Comparison of ENCODE assay signal across 10 cellular contexts in the genomic region with DNA sequence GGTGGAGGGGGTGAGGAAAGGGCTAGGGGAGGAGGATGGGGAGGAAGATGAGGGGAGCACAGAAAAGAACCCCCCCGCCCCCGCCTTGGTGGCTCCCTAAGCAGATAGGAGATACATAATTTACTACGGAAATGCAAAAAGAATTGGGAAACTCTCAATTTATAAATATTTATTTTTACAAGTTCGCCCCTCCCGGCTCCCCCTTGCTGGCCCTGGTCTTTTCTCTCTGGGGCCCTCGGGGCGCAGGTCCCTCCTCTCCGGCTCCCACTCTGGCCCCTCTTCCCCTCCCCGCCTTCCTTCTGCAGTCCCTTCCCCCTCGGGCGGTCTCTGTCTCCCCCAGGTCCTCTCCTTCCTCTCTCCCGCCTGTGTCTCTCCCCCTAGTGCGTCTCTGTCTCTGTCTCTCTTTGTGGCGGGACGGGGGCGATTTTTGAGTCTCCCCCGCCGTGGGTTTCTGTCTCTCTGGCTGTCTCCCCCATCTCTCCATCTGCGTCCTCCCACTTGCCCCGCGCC.
A peak's percentile ranks its signal among the peaks of the same experiment; 100 is the strongest.
DNase-seq lines count a peak whose midpoint lies in the region; ATAC-seq and TF ChIP-seq lines count a peak whose summit lies in the region.
"Had no signal": no experiment of that assay in that cellular context is flagged by ENCODE, and none has a peak within 500 bp of the region (broad histone marks: within the 10 kb centered on the region; RNA-seq: fewer than 3 reads in every experiment).

No MANE protein-coding gene starts in this region.

- H3K4me1 ChIP-seq in parathyroid adenoma, result no peaks in the 10 kb centered on the region
- H3K4me1 ChIP-seq: pancreas had no signal

- ATAC-seq in HG03095 (IDR thresholded peaks at IDR 0.05; ENCODE audit: unreplicated experiment) (no peak), omental fat pad (ENCODE audit: low FRiP score) (no peak), GM18868 (IDR thresholded peaks at IDR 0.05; ENCODE audit: unreplicated experiment) (no peak)

- no peaks in the 10 kb centered on the region for H3K27me3 ChIP-seq in parathyroid adenoma (ENCODE audit: control insufficient read depth, insufficient read depth, low read length)

- DNase-seq in ELR (ENCODE audit: low read depth) (peak; percentile 29), SK-N-DZ (ENCODE audit: low spot score) (peak; percentile 61), fibroblast of pulmonary artery (ENCODE audit: low read depth) (no peak), dermis blood vessel endothelial cell (no peak), omental fat pad (ENCODE audit: low spot score) (no peak)
- DNase-seq: activated CD4-positive, alpha-beta T cell treated with anti-CD3 and anti-CD28 coated beads, Interleukin-2, amount 50 U/mL, for 48 hours had no signal

- no peaks in the 10 kb centered on the region for H3K36me3 ChIP-seq in parathyroid adenoma (ENCODE audit: control insufficient read depth, insufficient read depth, low read length)
- H3K36me3 ChIP-seq: pancreas had no signal

- H3K9me3 ChIP-seq in parathyroid adenoma (ENCODE audit: control insufficient read depth, low read length), result no peaks in the 10 kb centered on the region
- H3K9me3 ChIP-seq: pancreas had no signal

- TF ChIP-seq CTCF in fibroblast of pulmonary artery (IDR thresholded peaks at IDR 0.05; ENCODE audit: low read length, missing control alignments) (no peak), parathyroid adenoma (IDR thresholded peaks at IDR 0.05) (no peak), omental fat pad (IDR thresholded peaks at IDR 0.05) (no peak)

- peak overlapping the region; percentile 89 for H3K4me2 ChIP-seq in parathyroid adenoma (ENCODE audit: low read length)

- peak overlapping the region; percentile 75 for H2AFZ ChIP-seq in parathyroid adenoma

- H3K4me3 ChIP-seq in fibroblast of pulmonary artery (replicated peaks; ENCODE audit: low read depth, low read length) (peak overlapping the region; percentile 50), parathyroid adenoma (ENCODE audit: low read depth, low read length) (peak overlapping the region; percentile 53)

- H3K79me2 ChIP-seq in parathyroid adenoma, result no peaks in the 10 kb centered on the region

- H3K9ac ChIP-seq in parathyroid adenoma, result no peak overlapping the region

- H3K27ac ChIP-seq in parathyroid adenoma, result no peak overlapping the region
- H3K27ac ChIP-seq: pancreas had no signal

Comparison
In these comparisons a context has a peak if more than half of its experiments do, and no peak if none do; other contexts are left out.
1. DNase-seq: peak in ELR (single experiment) and SK-N-DZ (single experiment); none in fibroblast of pulmonary artery (single experiment), dermis blood vessel endothelial cell (single experiment) and omental fat pad (single experiment).